19 cellular contexts compared by ENCODE assay signal in genomic region chr1:115215703-115216521, GRCh38.
DNase-seq lines count a peak whose midpoint lies in the region; ATAC-seq, FAIRE-seq and TF ChIP-seq lines count a peak whose summit lies in the region.
"Had no signal": no experiment of that assay in that cellular context is flagged by ENCODE, and none has a peak within 500 bp of the region (broad histone marks: within the 10 kb centered on the region; RNA-seq: fewer than 3 reads in every experiment).

No MANE protein-coding gene starts in this region.

- POLR2A ChIA-PET in A549 (lab: Yijun Ruan, JAX), result interaction anchor here (0.6 kb wide), 1 partner anchor 118 kb away, joined by 4 read pairs; no protein-coding TSS in a partner anchor

- no peak for FAIRE-seq in A549 (lab: Jason Lieb, UNC)
- FAIRE-seq: GM12878, K562 had no signal

- H3K9me3 ChIP-seq in A549, result no peaks in the 10 kb centered on the region
- H3K9me3 ChIP-seq: BLaER1 had no signal

- 76% methylated on average over 4 of the region's 4 CpGs for WGBS in A549 (ENCODE audit: missing lambda C conversion rate)

- H3K27ac ChIP-seq in A549, result peak overlapping the region; percentile 64 to 80; a peak in 5 of 6 replicates
- H3K27ac ChIP-seq: BLaER1 had no signal

- no peak for DNase-seq in A549 (ENCODE audit: low read depth in 1 of 2, low spot score in 1 of 2)
- DNase-seq in M059J (ENCODE audit: low read depth), result peak; percentile 22
- peak; percentile 33 for DNase-seq in epithelial cell of esophagus (ENCODE audit: low read depth)
- no peak for DNase-seq in left ventricle myocardium superior
- no peak for DNase-seq in NCI-H226
- no peak for DNase-seq in kidney glomerular epithelial cell (lab: John Stamatoyannopoulos, UW)
- DNase-seq in OCI-M1 (lab: John Stamatoyannopoulos, UW), result no peak
- no peak for DNase-seq in NCI-H146 (lab: John Stamatoyannopoulos, UW)
- DNase-seq: CD4-positive, alpha-beta memory T cell; DMS153; NCI-H1105; NCI-H1694 treated with DMSO at 0.1 percent for 48 hours; NCI-H2107; NCI-H510A treated with DMSO at 0.1 percent for 48 hours; NCI-H82 had no signal

- CTCF ChIA-PET in A549 (lab: Yijun Ruan, JAX), result no interaction called here

- H3K4me2 ChIP-seq in A549, result peak overlapping the region; percentile 62
- H3K4me2 ChIP-seq: BLaER1 had no signal

- TF ChIP-seq EP300 in A549 (IDR thresholded peaks at IDR 0.05), result no peak

- H3K4me3 ChIP-seq in A549 (no peak overlapping the region), epithelial cell of esophagus (ENCODE audit: low read length) (no peak overlapping the region)
- H3K4me3 ChIP-seq: BLaER1, GM12878, K562 had no signal

- intact Hi-C loops in left ventricle myocardium superior (cut with micrococcal nuclease), result no loop called here

- TF ChIP-seq RAD21 in A549 (conservative IDR thresholded peaks at IDR 0.05 in 1 of 2, IDR thresholded peaks at IDR 0.05 in 1 of 2), result no peak

- TF ChIP-seq CTCF in A549 (IDR thresholded peaks at IDR 0.05) (no peak), epithelial cell of esophagus (IDR thresholded peaks at IDR 0.05; ENCODE audit: insufficient read depth, low read depth, low read length, missing control alignments) (no peak)

- peak in 1 of 2 experiments; percentile 61; a peak in 2 of 6 replicates for ATAC-seq in A549
- ATAC-seq in left ventricle myocardium superior, result peak; percentile 16
- ATAC-seq: GM12878, HCT116, K562 had no signal

- peaks cover 28% of the 10 kb centered on the region for H3K4me1 ChIP-seq in A549
- H3K4me1 ChIP-seq: BLaER1 had no signal

- no peak for TF ChIP-seq POLR2A in A549 (IDR thresholded peaks at IDR 0.05; ENCODE audit: low read length)

TF ChIP-seq in A549, 52 proteins besides CTCF, POLR2A, EP300 and RAD21:
- TF ChIP-seq HOXB13 (CRISPR knock-in tag; IDR thresholded peaks at IDR 0.05; ENCODE audit: low read depth), result no peak
- TF ChIP-seq JUNB (IDR thresholded peaks at IDR 0.05), result peak; percentile 24; the same call in 1 of the 2 replicates
- TF ChIP-seq SREBF2 (IDR thresholded peaks at IDR 0.05), result no peak

Comparison
In these comparisons a context has a peak if more than half of its experiments do, and no peak if none do; other contexts are left out.
1. DNase-seq: peak in M059J (single experiment) and epithelial cell of esophagus (single experiment); none in A549 (0 of 2), left ventricle myocardium superior (single experiment), NCI-H226 (single experiment), kidney glomerular epithelial cell (single experiment), OCI-M1 (single experiment) and NCI-H146 (single experiment).